8 cellular contexts compared by ENCODE assay signal in the genomic region with DNA sequence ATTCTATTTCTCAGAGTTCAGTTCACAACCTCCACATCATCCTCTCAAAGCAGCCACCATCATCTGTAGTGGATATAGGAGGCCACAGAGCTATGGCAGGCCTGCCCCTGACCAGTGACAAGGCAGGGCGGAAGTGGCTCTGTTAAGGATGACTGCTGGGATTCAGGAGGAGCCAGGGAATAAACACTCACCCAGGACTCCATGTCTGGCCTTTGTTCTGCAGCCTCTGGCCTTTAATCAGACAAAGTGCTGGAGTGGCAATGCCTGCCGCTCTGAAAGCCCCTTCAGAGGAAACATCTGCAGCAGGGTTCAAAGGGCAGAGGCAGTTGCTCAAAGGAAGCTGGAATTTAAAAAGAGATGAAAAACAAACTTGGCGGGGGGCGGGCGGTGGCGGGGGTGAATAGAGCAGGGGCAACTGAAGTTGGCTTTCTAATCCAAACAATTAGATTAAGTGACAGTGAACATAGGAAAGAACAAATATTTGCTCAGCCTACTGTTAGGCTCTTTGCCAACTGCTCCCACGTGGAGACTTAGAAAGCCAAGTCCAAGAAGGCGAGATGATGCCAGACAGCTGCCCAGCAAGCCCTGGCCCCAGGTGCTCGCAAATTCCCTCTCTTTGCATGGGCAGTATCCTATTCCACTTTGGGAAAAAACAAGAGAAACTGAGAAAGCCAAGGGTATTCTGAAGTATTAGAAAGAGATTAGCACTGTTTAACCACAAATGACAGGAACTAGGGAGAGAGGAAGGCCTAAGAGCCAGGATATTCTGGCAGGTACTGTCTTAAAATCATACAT.
DNase-seq lines count a peak whose midpoint lies in the region; ATAC-seq and TF ChIP-seq lines count a peak whose summit lies in the region.

No MANE protein-coding gene starts in this region.

- peaks cover 58% of the 10 kb centered on the region for H3K4me1 Mint-ChIP-seq in stimulated activated naive CD8-positive, alpha-beta T cell treated with anti-CD3 and anti-CD28 coated beads, Interleukin-15, amount 100 ng/mL, for 72 hours

- H3K27me3 Mint-ChIP-seq in stimulated activated naive CD8-positive, alpha-beta T cell treated with anti-CD3 and anti-CD28 coated beads, Interleukin-15, amount 100 ng/mL, for 72 hours = no peaks in the 10 kb centered on the region

- H3K4me3 Mint-ChIP-seq in stimulated activated naive CD8-positive, alpha-beta T cell treated with anti-CD3 and anti-CD28 coated beads, Interleukin-15, amount 100 ng/mL, for 72 hours = peak overlapping the region; percentile 46 to 60

- TF ChIP-seq POLR2A in erythroblast (IDR thresholded peaks at IDR 0.05; ENCODE audit: low read length) = peak; percentile 46

- H3K9me3 Mint-ChIP-seq in stimulated activated naive CD8-positive, alpha-beta T cell treated with anti-CD3 and anti-CD28 coated beads, Interleukin-15, amount 100 ng/mL, for 72 hours = no peaks in the 10 kb centered on the region

- DNase-seq in NCI-H2171 treated with DMSO at 0.1 percent for 48 hours (lab: John Stamatoyannopoulos, UW) (peak; percentile 51), NCI-H2171 (lab: John Stamatoyannopoulos, UW) (no peak), NCI-H774 (lab: John Stamatoyannopoulos, UW) (peak; percentile 84), erythroblast (lab: John Stamatoyannopoulos, UW) (peak; percentile 32 to 64), MV-4-11 (lab: John Stamatoyannopoulos, UW) (no peak), NCI-H1694 treated with DMSO at 0.1 percent for 48 hours (lab: John Stamatoyannopoulos, UW) (no peak), GM20000 (ENCODE audit: low spot score) (no peak)
- no peak for DNase-seq in stimulated activated naive CD8-positive, alpha-beta T cell treated with anti-CD3 and anti-CD28 coated beads, Interleukin-15, amount 100 ng/mL, for 72 hours

- H3K27ac Mint-ChIP-seq in stimulated activated naive CD8-positive, alpha-beta T cell treated with anti-CD3 and anti-CD28 coated beads, Interleukin-15, amount 100 ng/mL, for 72 hours = peak overlapping the region in 1 of 2 donors; percentile 78

- TF ChIP-seq CTCF in GM20000 (IDR thresholded peaks at IDR 0.05; ENCODE audit: extremely low read depth, missing control alignments) = no peak

- ATAC-seq in stimulated activated naive CD8-positive, alpha-beta T cell treated with anti-CD3 and anti-CD28 coated beads, Interleukin-15, amount 100 ng/mL, for 72 hours = no peak

Comparison
In these comparisons a context has a peak if more than half of its experiments do, and no peak if none do; other contexts are left out.
1. DNase-seq: peak in NCI-H2171 treated with DMSO at 0.1 percent for 48 hours (single experiment), NCI-H774 (single experiment) and erythroblast (2 of 2); none in NCI-H2171 (single experiment), stimulated activated naive CD8-positive, alpha-beta T cell treated with anti-CD3 and anti-CD28 coated beads, Interleukin-15, amount 100 ng/mL, for 72 hours (0 of 2), MV-4-11 (single experiment), NCI-H1694 treated with DMSO at 0.1 percent for 48 hours (single experiment) and GM20000 (single experiment).